ENCODE assay signal across 1 cellular context in genomic region chr9:122392714-122393113, GRCh38.
TF ChIP-seq lines count a peak whose summit lies in the region.

No MANE protein-coding gene starts in this region.

TF ChIP-seq in IMR-90, 13 proteins besides CTCF, POLR2A, EP300 and RAD21:
- TF ChIP-seq RFX5 (IDR thresholded peaks at IDR 0.05; ENCODE audit: low read depth, low read length), result no peak
- TF ChIP-seq FOS (IDR thresholded peaks at IDR 0.05; ENCODE audit: low read depth, low read length), result no peak
- TF ChIP-seq ELK1 (IDR thresholded peaks at IDR 0.05; ENCODE audit: borderline replicate concordance, low read depth, low read length), result no peak
- TF ChIP-seq, protein P1, sequence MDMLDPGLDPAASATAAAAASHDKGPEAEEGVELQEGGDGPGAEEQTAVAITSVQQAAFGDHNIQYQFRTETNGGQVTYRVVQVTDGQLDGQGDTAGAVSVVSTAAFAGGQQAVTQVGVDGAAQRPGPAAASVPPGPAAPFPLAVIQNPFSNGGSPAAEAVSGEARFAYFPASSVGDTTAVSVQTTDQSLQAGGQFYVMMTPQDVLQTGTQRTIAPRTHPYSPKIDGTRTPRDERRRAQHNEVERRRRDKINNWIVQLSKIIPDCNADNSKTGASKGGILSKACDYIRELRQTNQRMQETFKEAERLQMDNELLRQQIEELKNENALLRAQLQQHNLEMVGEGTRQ (IDR thresholded peaks at IDR 0.05; ENCODE audit: low read depth, low read length), result no peak
- TF ChIP-seq BHLHE40 (IDR thresholded peaks at IDR 0.05; ENCODE audit: low read depth, low read length), result no peak
- no peak for TF ChIP-seq RCOR1 (IDR thresholded peaks at IDR 0.05; ENCODE audit: insufficient replicate concordance, low read length)
- TF ChIP-seq MAZ (IDR thresholded peaks at IDR 0.05; ENCODE audit: borderline replicate concordance, low read depth, low read length), result no peak
- TF ChIP-seq CHD1 (IDR thresholded peaks at IDR 0.05; ENCODE audit: low read depth, low read length), result no peak
